Comparison of ENCODE assay signal across 18 cellular contexts in the genomic region with DNA sequence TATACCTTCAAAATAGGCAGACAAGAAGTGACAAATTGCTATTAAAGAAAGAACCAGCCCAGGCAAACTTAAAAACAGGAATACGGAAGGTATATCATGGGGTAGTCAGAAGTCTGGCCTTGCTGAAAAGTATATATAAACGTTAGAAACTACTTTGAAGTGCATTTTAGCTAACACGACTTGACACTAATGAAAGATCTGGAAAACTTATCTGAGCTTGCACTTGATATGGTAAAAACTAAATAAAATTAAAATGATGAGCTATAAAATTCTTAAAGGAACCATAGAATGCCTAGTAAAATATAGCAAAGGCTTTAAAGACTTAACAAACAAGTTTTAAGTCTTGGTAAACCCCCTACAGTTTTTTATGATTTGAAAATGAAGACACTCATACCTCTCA.
DNase-seq lines count a peak whose midpoint lies in the region; ATAC-seq and TF ChIP-seq lines count a peak whose summit lies in the region.
"Had no signal": no experiment of that assay in that cellular context is flagged by ENCODE, and none has a peak within 500 bp of the region (broad histone marks: within the 10 kb centered on the region; RNA-seq: fewer than 3 reads in every experiment).

No MANE protein-coding gene starts in this region.

- TF ChIP-seq CTCF in OCI-LY7 (conservative IDR thresholded peaks at IDR 0.05; ENCODE audit: low read length) (no peak), GM20000 (IDR thresholded peaks at IDR 0.05; ENCODE audit: extremely low read depth, missing control alignments) (no peak), heart right ventricle (IDR thresholded peaks at IDR 0.05) (no peak)

- no peak; the same call in 2 of the 3 replicates for ATAC-seq in SK-N-SH treated with all-trans-retinoic acid at 6 μM for 48 hours
- no peak for ATAC-seq in HG02840 (IDR thresholded peaks at IDR 0.05; ENCODE audit: low FRiP score, unreplicated experiment)
- no peak for ATAC-seq in heart right ventricle
- ATAC-seq: GM23338 had no signal

- H2AFZ ChIP-seq in Karpas-422 (ENCODE audit: low read length) (no peak overlapping the region), OCI-LY7 (ENCODE audit: low read length) (no peak overlapping the region; the same call in 1 of the 2 replicates)
- H2AFZ ChIP-seq: GM23338 had no signal

- peaks cover 45% of the 10 kb centered on the region for H3K4me1 ChIP-seq in BLaER1
- peaks cover 37% of the 10 kb centered on the region for H3K4me1 ChIP-seq in Karpas-422 (ENCODE audit: low read length)
- peaks cover 45% of the 10 kb centered on the region for H3K4me1 ChIP-seq in OCI-LY7 (ENCODE audit: insufficient read depth, low read length, poor library complexity, severe bottlenecking)
- no peaks in the 10 kb centered on the region for H3K4me1 ChIP-seq in heart right ventricle

- intact Hi-C loops in OCI-LY7 (cut with micrococcal nuclease; ENCODE audit: unreplicated experiment) (no loop called here), heart right ventricle (cut with DNase I) (no loop called here)

- H3K9ac ChIP-seq in BLaER1 (no peak overlapping the region), Karpas-422 (ENCODE audit: low read length) (no peak overlapping the region)
- H3K9ac ChIP-seq: BLaER1 treated with 17β-estradiol and CSF1 and Interleukin-3, amounts not matched to agents 10 nM and 100 nM had no signal

- 62 to 65% methylated on average over 3 of the region's 3 CpGs for WGBS in heart right ventricle, 2 donors

- no TSS peak for BruUV-seq in OCI-LY7 (replicated peaks; lab: Mats Ljungman, UMichigan)

- H3K9me3 ChIP-seq in BLaER1 = peaks cover 28% of the 10 kb centered on the region
- peaks cover 4% of the 10 kb centered on the region; the same call in 1 of the 2 replicates for H3K9me3 ChIP-seq in Karpas-422 (ENCODE audit: low read length)
- peaks cover 26% of the 10 kb centered on the region for H3K9me3 ChIP-seq in OCI-LY7 (ENCODE audit: low read length)
- H3K9me3 ChIP-seq in heart right ventricle = peaks cover 0 to 3% (median 0%) of the 10 kb centered on the region in 11 donors

- no peak overlapping the region for H3K4me3 ChIP-seq in BLaER1
- no peak overlapping the region for H3K4me3 ChIP-seq in Karpas-422 (ENCODE audit: low read length)
- no peak overlapping the region for H3K4me3 ChIP-seq in OCI-LY7 (ENCODE audit: low read depth, low read length, poor library complexity, severe bottlenecking)
- H3K4me3 ChIP-seq in heart right ventricle = no peak overlapping the region
- H3K4me3 ChIP-seq: BLaER1 treated with 17β-estradiol and CSF1 and Interleukin-3, amounts not matched to agents 10 nM and 100 nM; GM23338 had no signal

- no peaks in the 10 kb centered on the region for H4K20me1 ChIP-seq in BLaER1
- H4K20me1 ChIP-seq in Karpas-422 (ENCODE audit: insufficient read depth, low read depth, low read length) = no peaks in the 10 kb centered on the region
- H4K20me1 ChIP-seq in OCI-LY7 (ENCODE audit: insufficient read depth, low read length) = no peaks in the 10 kb centered on the region
- H4K20me1 ChIP-seq: BLaER1 treated with 17β-estradiol and CSF1 and Interleukin-3, amounts not matched to agents 10 nM and 100 nM had no signal

- DNase-seq in Karpas-422 (no peak), OCI-LY7 (ENCODE audit: low spot score) (no peak), GM20000 (ENCODE audit: low spot score) (no peak), heart right ventricle (no peak), NCI-H226 (no peak)
- DNase-seq: CD4-positive, alpha-beta T cell; CD8-positive, alpha-beta memory T cell; DMS 273 treated with DMSO at 0.1 percent for 48 hours; DMS79; GF-D8; H9; HFFc6 had no signal

- H3K36me3 ChIP-seq in BLaER1 (no peaks in the 10 kb centered on the region; the same call in 1 of the 2 replicates), Karpas-422 (ENCODE audit: insufficient read depth, low read length) (peaks cover 8% of the 10 kb centered on the region), OCI-LY7 (ENCODE audit: insufficient read depth, low read length) (peaks cover 27% of the 10 kb centered on the region), heart right ventricle (no peaks in the 10 kb centered on the region)

- H3K9me2 ChIP-seq in Karpas-422 (replicated peaks; ENCODE audit: insufficient read depth, low read length) (no peaks in the 10 kb centered on the region), OCI-LY7 (ENCODE audit: insufficient read depth, low read length) (no peaks in the 10 kb centered on the region)

- POLR2A ChIA-PET in OCI-LY7 (lab: Charles Lee) = interaction anchor here (0.6 to 6.5 kb wide), 12 partner anchors 9 to 99 kb away, joined by 3 to 31 read pairs (median 5); no protein-coding TSS in a partner anchor

- H3K27ac ChIP-seq in BLaER1 = peak overlapping the region; percentile 93
- peak overlapping the region; percentile 99 for H3K27ac ChIP-seq in Karpas-422 (ENCODE audit: low read length)
- peak overlapping the region; percentile 95 for H3K27ac ChIP-seq in OCI-LY7 (ENCODE audit: low read depth, low read length, poor library complexity, severe bottlenecking)
- H3K27ac ChIP-seq in heart right ventricle = no peak overlapping the region
- H3K27ac ChIP-seq: 22Rv1 had no signal

- CTCF ChIA-PET in OCI-LY7 (lab: Charles Lee; ENCODE audit: unreplicated experiment) = no interaction called here

- H3K4me2 ChIP-seq in BLaER1 (peak overlapping the region; percentile 38), Karpas-422 (ENCODE audit: low read depth, low read length, poor library complexity, severe bottlenecking) (no peak overlapping the region), OCI-LY7 (ENCODE audit: low read length) (peak overlapping the region; percentile 3; the same call in 1 of the 2 replicates)
- H3K4me2 ChIP-seq: GM23338 had no signal

- H3K27me3 ChIP-seq in BLaER1 = no peaks in the 10 kb centered on the region
- H3K27me3 ChIP-seq in Karpas-422 (ENCODE audit: low read length) = no peaks in the 10 kb centered on the region
- H3K27me3 ChIP-seq in heart right ventricle = no peaks in the 10 kb centered on the region
- H3K27me3 ChIP-seq: BLaER1 treated with 17β-estradiol and CSF1 and Interleukin-3, amounts not matched to agents 10 nM and 100 nM had no signal

- H3K79me2 ChIP-seq in Karpas-422 (ENCODE audit: low read length) = no peaks in the 10 kb centered on the region
- H3K79me2 ChIP-seq in OCI-LY7 (ENCODE audit: insufficient read depth, low read depth, low read length) = no peaks in the 10 kb centered on the region

TF ChIP-seq in SK-N-SH treated with all-trans-retinoic acid at 6 μM for 48 hours, 23 proteins besides CTCF, POLR2A, EP300 and RAD21 (continues in another document):
- TF ChIP-seq ARNTL (CRISPR knock-in tag; IDR thresholded peaks at IDR 0.05; ENCODE audit: borderline replicate concordance, low read depth) = no peak
- TF ChIP-seq GLIS3 (CRISPR knock-in tag; IDR thresholded peaks at IDR 0.05) = no peak
- TF ChIP-seq PPARA (CRISPR knock-in tag; IDR thresholded peaks at IDR 0.05; ENCODE audit: borderline replicate concordance) = no peak
- peak; percentile 44; the same call in 1 of the 2 replicates for TF ChIP-seq TCF4 (CRISPR knock-in tag; IDR thresholded peaks at IDR 0.05; ENCODE audit: borderline replicate concordance)
- no peak for TF ChIP-seq BACH2 (CRISPR knock-in tag; IDR thresholded peaks at IDR 0.05; ENCODE audit: borderline replicate concordance)
- TF ChIP-seq CSDC2 (CRISPR knock-in tag; IDR thresholded peaks at IDR 0.05) = no peak
- no peak for TF ChIP-seq ZNF565 (CRISPR knock-in tag; conservative IDR thresholded peaks at IDR 0.05; ENCODE audit: low read depth)
- TF ChIP-seq ZFP30 (CRISPR knock-in tag; IDR thresholded peaks at IDR 0.05) = no peak
- no peak for TF ChIP-seq ZNF8 (CRISPR knock-in tag; IDR thresholded peaks at IDR 0.05)
- TF ChIP-seq CREB5 (CRISPR knock-in tag; IDR thresholded peaks at IDR 0.05; ENCODE audit: low read depth) = no peak
- peak; percentile 76 for TF ChIP-seq ISL1 (CRISPR knock-in tag; IDR thresholded peaks at IDR 0.05)
- TF ChIP-seq, protein P1, sequence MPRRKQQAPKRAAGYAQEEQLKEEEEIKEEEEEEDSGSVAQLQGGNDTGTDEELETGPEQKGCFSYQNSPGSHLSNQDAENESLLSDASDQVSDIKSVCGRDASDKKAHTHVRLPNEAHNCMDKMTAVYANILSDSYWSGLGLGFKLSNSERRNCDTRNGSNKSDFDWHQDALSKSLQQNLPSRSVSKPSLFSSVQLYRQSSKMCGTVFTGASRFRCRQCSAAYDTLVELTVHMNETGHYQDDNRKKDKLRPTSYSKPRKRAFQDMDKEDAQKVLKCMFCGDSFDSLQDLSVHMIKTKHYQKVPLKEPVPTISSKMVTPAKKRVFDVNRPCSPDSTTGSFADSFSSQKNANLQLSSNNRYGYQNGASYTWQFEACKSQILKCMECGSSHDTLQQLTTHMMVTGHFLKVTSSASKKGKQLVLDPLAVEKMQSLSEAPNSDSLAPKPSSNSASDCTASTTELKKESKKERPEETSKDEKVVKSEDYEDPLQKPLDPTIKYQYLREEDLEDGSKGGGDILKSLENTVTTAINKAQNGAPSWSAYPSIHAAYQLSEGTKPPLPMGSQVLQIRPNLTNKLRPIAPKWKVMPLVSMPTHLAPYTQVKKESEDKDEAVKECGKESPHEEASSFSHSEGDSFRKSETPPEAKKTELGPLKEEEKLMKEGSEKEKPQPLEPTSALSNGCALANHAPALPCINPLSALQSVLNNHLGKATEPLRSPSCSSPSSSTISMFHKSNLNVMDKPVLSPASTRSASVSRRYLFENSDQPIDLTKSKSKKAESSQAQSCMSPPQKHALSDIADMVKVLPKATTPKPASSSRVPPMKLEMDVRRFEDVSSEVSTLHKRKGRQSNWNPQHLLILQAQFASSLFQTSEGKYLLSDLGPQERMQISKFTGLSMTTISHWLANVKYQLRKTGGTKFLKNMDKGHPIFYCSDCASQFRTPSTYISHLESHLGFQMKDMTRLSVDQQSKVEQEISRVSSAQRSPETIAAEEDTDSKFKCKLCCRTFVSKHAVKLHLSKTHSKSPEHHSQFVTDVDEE (CRISPR knock-in tag; IDR thresholded peaks at IDR 0.05) = no peak
- no peak for TF ChIP-seq RARB (CRISPR knock-in tag; IDR thresholded peaks at IDR 0.05)
- TF ChIP-seq OSR1 (CRISPR knock-in tag; IDR thresholded peaks at IDR 0.05) = no peak

Comparison
In these comparisons a context has a peak if more than half of its experiments do, and no peak if none do; other contexts are left out.
1. H3K27ac ChIP-seq: peak in BLaER1 (single experiment), Karpas-422 (single experiment) and OCI-LY7 (single experiment); none in heart right ventricle (0 of 10).